Comparison of ENCODE assay signal across 32 cellular contexts in genomic region chr15:92453611-92454010, GRCh38. TPM values are rescaled to one million over a fixed set of nuclear protein-coding genes. Genes with fewer than 3 reads are reported as not detected.
"Had no signal": no experiment of that assay in that cellular context is flagged by ENCODE, and none has a peak within 500 bp of the region (broad histone marks: within the 10 kb centered on the region; RNA-seq: fewer than 3 reads in every experiment).

No MANE protein-coding gene starts in this region.

- H3K9me3 Mint-ChIP-seq: T-cell had no signal

- H3K4me1 Mint-ChIP-seq: T-cell had no signal

- H3K4me3 ChIP-seq: MG63, PC-9, SJCRH30, SK-N-MC had no signal

- H3K27ac Mint-ChIP-seq: T-cell had no signal

- H3K36me3 Mint-ChIP-seq: T-cell had no signal

- H3K27ac ChIP-seq: PC-9, RWPE1, SJCRH30, SK-N-MC had no signal

- H3K27me3 ChIP-seq: MG63 had no signal

- DNase-seq: Kasumi-1, KG1, MG63, NCI-H1048, NCI-H1092 treated with DMSO at 0.1 percent for 48 hours, NCI-H1105 treated with DMSO at 0.1 percent for 48 hours, NCI-H1417, NCI-H1436, NCI-H146, NCI-H1694, NCI-H187, NCI-H1930, NCI-H2081 treated with DMSO at 0.1 percent for 48 hours, NCI-H2107, NCI-H2171, NCI-H226, NCI-H446 treated with DMSO at 0.1 percent for 48 hours, NCI-H510A, NCI-H524, NCI-H526, NCI-H774, PC-9, SHP77, SIG-M5, SJCRH30, T-cell had no signal

- ATAC-seq: Panc1, Right ventricle myocardium inferior, SK-N-SH treated with all-trans-retinoic acid at 6 μM for 48 hours, T-cell had no signal

- H3K36me3 ChIP-seq: MG63, SJCRH30 had no signal

- H3K9me3 ChIP-seq: MG63, SJCRH30 had no signal

- H3K4me3 Mint-ChIP-seq: T-cell had no signal

RNA-seq across cellular contexts. Expression of gene ST8SIA2, which starts 59.9 kb away (rescaled TPM):
- total RNA-seq: OCI-LY7, PC-9, T-cell had no signal
